ENCODE assay signal across 23 cellular contexts in the genomic region with DNA sequence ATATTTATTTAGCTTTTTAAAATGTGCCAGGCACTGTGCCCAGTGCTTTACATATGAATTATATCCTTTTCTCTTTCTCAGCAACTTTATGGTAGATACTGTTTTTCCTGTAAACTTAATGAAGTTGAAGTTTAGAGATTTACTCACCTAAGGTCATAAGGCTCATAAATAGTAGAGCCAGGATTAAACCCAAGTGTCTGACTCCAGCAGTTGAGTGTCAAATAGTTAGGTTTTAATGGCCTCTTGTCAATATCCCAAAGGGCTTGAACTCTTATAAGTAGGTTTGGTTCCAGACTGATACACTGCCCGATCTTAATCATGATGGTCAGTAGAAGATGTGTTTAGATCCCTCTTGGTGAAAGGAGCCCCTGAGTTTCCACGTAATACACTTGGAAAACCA.
"Had no signal": no experiment of that assay in that cellular context is flagged by ENCODE, and none has a peak within 500 bp of the region (broad histone marks: within the 10 kb centered on the region; RNA-seq: fewer than 3 reads in every experiment).

No MANE protein-coding gene starts in this region.

- H3K4me3 ChIP-seq: dorsolateral prefrontal cortex, hepatocyte, ovary, psoas muscle, right lobe of liver, smooth muscle cell, suprapubic skin, transverse colon, upper lobe of right lung, uterus had no signal

- ATAC-seq: naive thymus-derived CD8-positive, alpha-beta T cell; psoas muscle; right lobe of liver; stimulated activated naive CD8-positive, alpha-beta T cell treated with anti-CD3 and anti-CD28 coated beads, Interleukin-15, amount 100 ng/mL, for 72 hours had no signal

- H3K4me2 ChIP-seq: hepatocyte, smooth muscle cell had no signal

- H2AFZ ChIP-seq: hepatocyte had no signal

- H3K27ac ChIP-seq: dorsolateral prefrontal cortex, hepatocyte, ovary, psoas muscle, right lobe of liver, suprapubic skin, transverse colon, upper lobe of right lung, uterus had no signal

- H3K4me1 ChIP-seq: psoas muscle, suprapubic skin, transverse colon, upper lobe of right lung, uterus had no signal

- H3K36me3 ChIP-seq: ovary, right lobe of liver, suprapubic skin, transverse colon, upper lobe of right lung, uterus had no signal

- H3K27me3 ChIP-seq: dorsolateral prefrontal cortex, hepatocyte, ovary, right lobe of liver, suprapubic skin, transverse colon, upper lobe of right lung, uterus had no signal

- DNase-seq: dorsolateral prefrontal cortex; effector CD4-positive, alpha-beta T cell; kidney; mesendoderm; midbrain; naive thymus-derived CD8-positive, alpha-beta T cell; occipital lobe; ovary; posterior cingulate gyrus; psoas muscle; right lobe of liver; stimulated activated CD4-positive, alpha-beta T cell treated with anti-CD3 and anti-CD28 coated beads, Interleukin-12 subunit alpha, Interleukin-12 subunit beta, amount 100 ng/mL, for 4 hours; stimulated activated CD4-positive, alpha-beta T cell treated with anti-CD3 and anti-CD28 coated beads, Interleukin-1b, Interleukin-23, amount 100 ng/mL, for 48 hours; stimulated activated CD4-positive, alpha-beta T cell treated with anti-CD3 and anti-CD28 coated beads, Interleukin-4, amount 100 ng/mL, for 1 hour; stimulated activated CD8-positive, alpha-beta memory T cell treated with anti-CD3 and anti-CD28 coated beads, Interleukin-4, amount 100 ng/mL, for 48 hours; stimulated activated naive CD4-positive, alpha-beta T cell; stimulated activated naive CD8-positive, alpha-beta T cell treated with anti-CD3 and anti-CD28 coated beads, Interleukin-15, amount 100 ng/mL, for 72 hours; transverse colon; uterus had no signal

- H3K9me3 ChIP-seq: ovary, psoas muscle, right lobe of liver, suprapubic skin, transverse colon, upper lobe of right lung, uterus had no signal
